ENCODE assay signal across 14 cellular contexts in genomic region chr10:106960812-106961211, GRCh38.
"Had no signal": no experiment of that assay in that cellular context is flagged by ENCODE, and none has a peak within 500 bp of the region (broad histone marks: within the 10 kb centered on the region; RNA-seq: fewer than 3 reads in every experiment).

No MANE protein-coding gene starts in this region.

- H3K36me3 ChIP-seq: colonic mucosa, esophagus squamous epithelium, stomach had no signal

- H3K4me3 Mint-ChIP-seq: naive thymus-derived CD4-positive, alpha-beta T cell; nephron progenitor cell; type B pancreatic cell had no signal

- H3K9me3 ChIP-seq: colonic mucosa, stomach had no signal

- H3K27ac ChIP-seq: colonic mucosa, esophagus squamous epithelium, stomach had no signal

- H3K27me3 ChIP-seq: colonic mucosa, esophagus squamous epithelium, stomach had no signal

- H3K36me3 Mint-ChIP-seq: naive thymus-derived CD4-positive, alpha-beta T cell had no signal

- H3K27me3 Mint-ChIP-seq: naive thymus-derived CD4-positive, alpha-beta T cell had no signal

- H3K4me3 ChIP-seq: colonic mucosa, esophagus squamous epithelium, stomach had no signal

- DNase-seq: colonic mucosa; dermis blood vessel endothelial cell; esophagus squamous epithelium; foreskin fibroblast; kidney glomerular epithelial cell; mesendoderm; naive thymus-derived CD4-positive, alpha-beta T cell; nephron progenitor cell; posterior cingulate gyrus; small intestine; stimulated activated CD4-positive, alpha-beta T cell treated with anti-CD3 and anti-CD28 coated beads, Interleukin-12 subunit alpha, Interleukin-12 subunit beta, amount 100 ng/mL, for 4 hours; stimulated activated naive CD4-positive, alpha-beta T cell; stomach had no signal

- H3K27ac Mint-ChIP-seq: naive thymus-derived CD4-positive, alpha-beta T cell; nephron progenitor cell; type B pancreatic cell had no signal

- H3K4me1 ChIP-seq: colonic mucosa, esophagus squamous epithelium had no signal

- H3K4me1 Mint-ChIP-seq: naive thymus-derived CD4-positive, alpha-beta T cell had no signal
